Comparison of ENCODE assay signal across 8 cellular contexts in the genomic region with DNA sequence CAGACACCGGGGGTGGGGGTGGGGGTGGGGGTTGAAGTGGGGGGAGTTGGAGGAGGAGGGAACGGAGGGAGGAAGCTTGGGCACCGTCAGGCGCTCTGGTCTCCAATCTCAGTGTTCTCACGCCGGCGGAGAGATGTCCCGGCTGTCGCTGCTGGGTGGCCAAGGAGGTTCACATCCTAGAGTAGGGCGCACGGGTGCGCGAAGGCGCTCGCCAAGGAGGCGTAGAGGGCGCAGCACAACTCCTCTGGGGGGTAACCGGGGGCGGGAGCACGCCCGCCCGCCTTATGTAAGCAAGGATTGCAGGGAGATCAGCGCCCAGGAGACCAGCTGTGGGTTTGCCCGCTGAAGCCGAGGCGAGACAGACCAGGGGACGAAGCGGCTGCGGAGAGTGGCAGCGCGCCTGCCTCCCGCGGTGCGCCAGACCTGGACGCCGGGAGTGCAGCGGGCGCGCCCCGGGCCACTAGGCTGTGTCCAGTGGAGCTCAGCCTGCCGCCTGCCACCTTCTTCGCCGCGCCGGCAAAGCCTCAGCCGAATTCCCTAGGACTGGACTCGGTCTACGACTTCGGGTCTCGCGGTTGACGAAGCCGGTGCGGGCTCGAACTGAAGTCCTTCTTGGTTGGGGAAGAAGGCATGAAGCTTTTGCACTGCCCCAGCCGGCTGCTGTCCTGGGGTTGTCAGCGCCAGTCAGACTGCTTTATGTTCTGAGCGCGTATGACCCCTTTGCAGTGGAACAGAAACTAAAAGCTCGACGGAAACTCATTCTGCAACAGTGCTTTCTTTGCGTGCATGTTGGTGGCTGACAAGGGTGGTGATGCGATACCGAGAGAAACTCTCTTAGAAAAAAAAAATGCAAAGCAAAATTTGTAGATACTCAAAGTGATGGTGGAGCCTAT. TPM values are rescaled to one million over a fixed set of nuclear protein-coding genes. Genes with fewer than 3 reads are reported as not detected.
DNase-seq lines count a peak whose midpoint lies in the region; ATAC-seq and TF ChIP-seq lines count a peak whose summit lies in the region.

No MANE protein-coding gene starts in this region.

- no peaks in the 10 kb centered on the region for H3K4me1 ChIP-seq in Peyer's patch
- peaks cover 4% of the 10 kb centered on the region for H3K4me1 ChIP-seq in stomach smooth muscle (ENCODE audit: control insufficient read depth, insufficient read depth, low read length)

- peak; percentile 37 for DNase-seq in stimulated activated CD4-positive, alpha-beta T cell treated with anti-CD3 and anti-CD28 coated beads, Interleukin-15, amount 100 ng/mL, for 24 hours
- no peak for DNase-seq in stimulated activated CD4-positive, alpha-beta T cell treated with anti-CD3 and anti-CD28 coated beads, Interleukin-12 subunit alpha, Interleukin-12 subunit beta, amount 100 ng/mL, for 4 hours
- DNase-seq in Peyer's patch (peak in 2 of 3 donors; percentile 54 to 62), dermis blood vessel endothelial cell (peak; percentile 35), lower leg skin (ENCODE audit: low spot score in 2 of 2) (peak in 1 of 2 donors; percentile 84), NCI-H1092 treated with DMSO at 0.1 percent for 48 hours (lab: John Stamatoyannopoulos, UW) (no peak)

- intact Hi-C loops in lower leg skin (cut with DNase I; ENCODE audit: low total_unique reads), result no loop called here

- peak overlapping the region in 1 of 2 donors; percentile 38 for H3K9ac ChIP-seq in stomach smooth muscle (ENCODE audit: low read length in 2 of 2)

- no peak for TF ChIP-seq CTCF in Peyer's patch (IDR thresholded peaks at IDR 0.05)
- TF ChIP-seq CTCF in lower leg skin (IDR thresholded peaks at IDR 0.05), result no peak

- peak overlapping the region; percentile 31 to 60 (median 48) for H3K4me3 ChIP-seq in Peyer's patch
- H3K4me3 ChIP-seq in lower leg skin (ENCODE audit: low read depth, poor library complexity, severe bottlenecking), result peak overlapping the region; percentile 18
- H3K4me3 ChIP-seq in stomach smooth muscle (ENCODE audit: low read length in 2 of 2), result peak overlapping the region; percentile 79 to 84

- ATAC-seq in HG02840 (IDR thresholded peaks at IDR 0.05; ENCODE audit: low FRiP score, unreplicated experiment), result peak; percentile 95

- H3K27me3 ChIP-seq in Peyer's patch, result no peaks in the 10 kb centered on the region
- H3K27me3 ChIP-seq in stomach smooth muscle (ENCODE audit: control insufficient read depth in 1 of 2, insufficient read depth in 2 of 2, low read length in 2 of 2), result peaks cover 20 to 30% of the 10 kb centered on the region in 2 donors

- 1% methylated on average over 41 to 46 of the region's 64 CpGs for WGBS in lower leg skin, 2 donors

- H3K27ac ChIP-seq in Peyer's patch, result peak overlapping the region; percentile 60 to 90 (median 76)
- peak overlapping the region; percentile 31 for H3K27ac ChIP-seq in stomach smooth muscle (ENCODE audit: low read length)

- TF ChIP-seq POLR2A in Peyer's patch (IDR thresholded peaks at IDR 0.05) (no peak), lower leg skin (IDR thresholded peaks at IDR 0.05) (no peak)

- H3K36me3 ChIP-seq in Peyer's patch, result no peaks in the 10 kb centered on the region
- H3K36me3 ChIP-seq in stomach smooth muscle (ENCODE audit: control insufficient read depth in 2 of 2, insufficient read depth in 2 of 2, low read length in 2 of 2), result no peaks in the 10 kb centered on the region

- H3K9me3 ChIP-seq in Peyer's patch, result no peaks in the 10 kb centered on the region
- no peaks in the 10 kb centered on the region for H3K9me3 ChIP-seq in stomach smooth muscle (ENCODE audit: control insufficient read depth in 2 of 2, low read length in 2 of 2)

RNA-seq across cellular contexts. Expression of a gene that starts 0.7 kb away (rescaled TPM):
- total RNA-seq in Peyer's patch (10 to 100 TPM in 1 of 4 donors, 1 to 10 TPM in 3; 2.2 to 19.0 (median 2.5) TPM), dermis blood vessel endothelial cell (under 0.01 and 0.23 TPM in 2 replicates), lower leg skin (1 to 10 TPM in 2 of 4 donors, under 1 TPM in 2; 0.34 to 1.8 (median 1.2) TPM)

Comparison
In these comparisons a context has a peak if more than half of its experiments do, and no peak if none do; other contexts are left out.
1. DNase-seq: peak in stimulated activated CD4-positive, alpha-beta T cell treated with anti-CD3 and anti-CD28 coated beads, Interleukin-15, amount 100 ng/mL, for 24 hours (single experiment), Peyer's patch (2 of 3) and dermis blood vessel endothelial cell (single experiment); none in stimulated activated CD4-positive, alpha-beta T cell treated with anti-CD3 and anti-CD28 coated beads, Interleukin-12 subunit alpha, Interleukin-12 subunit beta, amount 100 ng/mL, for 4 hours (single experiment) and NCI-H1092 treated with DMSO at 0.1 percent for 48 hours (single experiment).
2. H3K4me3 ChIP-seq: peak in every context shown above with its lines; median percentile 82 in stomach smooth muscle; 48 in Peyer's patch; 18 in lower leg skin.